8 cellular contexts compared by ENCODE assay signal in the genomic region with DNA sequence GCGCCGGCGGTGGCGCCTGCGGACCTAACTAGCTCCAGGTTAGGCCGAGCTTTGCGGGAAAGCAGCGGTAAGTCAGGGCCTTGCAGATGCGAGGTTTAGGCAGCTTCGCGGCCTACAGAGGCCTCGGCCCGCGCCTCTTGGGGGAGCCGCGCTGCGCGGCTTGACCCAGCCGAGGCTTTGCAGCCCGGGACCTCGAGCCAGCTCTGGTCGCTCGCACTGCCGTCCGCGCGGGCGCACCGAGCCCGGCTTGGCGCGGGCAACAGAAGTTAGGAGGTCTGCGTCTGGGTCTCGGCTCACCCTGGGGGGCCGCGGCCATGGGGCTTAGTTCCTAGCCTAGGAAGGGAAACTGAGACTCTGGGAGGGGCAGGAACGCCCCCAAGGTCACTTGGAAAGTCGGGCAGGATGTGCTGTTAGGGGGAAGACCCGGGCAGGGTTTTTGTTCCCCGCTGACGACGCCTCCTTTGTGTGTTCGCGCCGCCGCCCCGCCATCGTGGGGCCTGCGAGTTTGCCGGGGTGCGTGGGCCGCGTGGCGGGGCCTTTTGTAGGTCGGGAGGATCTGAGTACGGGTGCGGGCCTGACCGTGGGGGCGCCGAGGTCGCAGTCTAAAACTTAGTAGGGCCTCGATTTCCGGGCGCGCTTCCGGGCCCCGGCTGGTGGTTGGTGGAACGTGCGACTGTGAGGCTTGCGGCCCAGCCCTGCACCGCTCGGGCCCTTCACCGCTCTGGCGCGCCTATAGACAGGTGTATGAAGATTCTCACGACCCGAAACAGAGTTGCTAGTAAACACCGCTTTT. TPM values are rescaled to one million over a fixed set of nuclear protein-coding genes. Genes with fewer than 3 reads are reported as not detected.
A peak's percentile ranks its signal among the peaks of the same experiment; 100 is the strongest.
DNase-seq lines count a peak whose midpoint lies in the region; ATAC-seq and TF ChIP-seq lines count a peak whose summit lies in the region.

No MANE protein-coding gene starts in this region.

- intact Hi-C loops in thyroid gland (cut with DNase I) = no loop called here

- WGBS in thyroid gland, 2 donors = 0 to 1% methylated on average over 28 to 52 of the region's 78 CpGs

- H3K4me3 ChIP-seq in fibroblast of pulmonary artery (replicated peaks; ENCODE audit: low read depth, low read length) = peak overlapping the region; percentile 91
- H3K4me3 ChIP-seq in thyroid gland (replicated peaks in 1 of 3) = peak overlapping the region; percentile 52 to 96 (median 83)

- TF ChIP-seq CTCF in fibroblast of pulmonary artery (IDR thresholded peaks at IDR 0.05; ENCODE audit: low read length, missing control alignments) (no peak), osteocyte (IDR thresholded peaks at IDR 0.05) (no peak), thyroid gland (IDR thresholded peaks at IDR 0.05) (no peak)

- H3K9me3 ChIP-seq in thyroid gland = no peaks in the 10 kb centered on the region

- peaks cover 7 to 32% of the 10 kb centered on the region in 2 donors for H3K36me3 Mint-ChIP-seq in activated T-cell treated with anti-CD3 and anti-CD28 coated beads, Interleukin-2, amount 50 U/mL, for 72 hours (ENCODE audit: insufficient read depth in 2 of 2)
- H3K36me3 Mint-ChIP-seq in osteocyte (ENCODE audit: unreplicated experiment) = peaks cover 22% of the 10 kb centered on the region

- H3K9me3 Mint-ChIP-seq in activated T-cell treated with anti-CD3 and anti-CD28 coated beads, Interleukin-2, amount 50 U/mL, for 72 hours = no peaks in the 10 kb centered on the region
- no peaks in the 10 kb centered on the region for H3K9me3 Mint-ChIP-seq in osteocyte (ENCODE audit: unreplicated experiment)

- H3K4me3 Mint-ChIP-seq in activated T-cell treated with anti-CD3 and anti-CD28 coated beads, Interleukin-2, amount 50 U/mL, for 72 hours = peak overlapping the region; percentile 91 to 94
- peak overlapping the region; percentile 92 for H3K4me3 Mint-ChIP-seq in osteocyte (ENCODE audit: unreplicated experiment)

- DNase-seq in SIG-M5 treated with dmso at 0.1 percent for 504 hours (lab: John Stamatoyannopoulos, UW; ENCODE audit: unreplicated experiment) (peak; percentile 27), SIG-M5 (lab: John Stamatoyannopoulos, UW) (no peak), NOMO-1 (lab: John Stamatoyannopoulos, UW; ENCODE audit: unreplicated experiment in 2 of 2) (peak; percentile 32 to 46), fibroblast of pulmonary artery (ENCODE audit: low read depth) (no peak), osteocyte (ENCODE audit: extremely low spot score, unreplicated experiment) (no peak), thyroid gland (peak; percentile 44 to 50)
- DNase-seq in activated T-cell treated with anti-CD3 and anti-CD28 coated beads, Interleukin-2, amount 50 U/mL, for 72 hours = peak; percentile 83 to 87

- peak overlapping the region; percentile 91 for H3K27ac Mint-ChIP-seq in activated T-cell treated with anti-CD3 and anti-CD28 coated beads, Interleukin-2, amount 50 U/mL, for 72 hours
- H3K27ac Mint-ChIP-seq in osteocyte (ENCODE audit: unreplicated experiment) = peak overlapping the region; percentile 91

- no peaks in the 10 kb centered on the region for H3K36me3 ChIP-seq in thyroid gland

- TF ChIP-seq POLR2A in thyroid gland (IDR thresholded peaks at IDR 0.05) = no peak

- H3K27ac ChIP-seq in thyroid gland = peak overlapping the region; percentile 80 to 87 (median 80)

- peaks cover 58% of the 10 kb centered on the region for H3K4me1 Mint-ChIP-seq in activated T-cell treated with anti-CD3 and anti-CD28 coated beads, Interleukin-2, amount 50 U/mL, for 72 hours (ENCODE audit: low read depth)
- H3K4me1 Mint-ChIP-seq in osteocyte (ENCODE audit: unreplicated experiment) = peaks cover 32% of the 10 kb centered on the region

- peaks cover 19 to 22% of the 10 kb centered on the region in 2 donors for H3K4me1 ChIP-seq in thyroid gland

- ATAC-seq in HG02870 (IDR thresholded peaks at IDR 0.05; ENCODE audit: unreplicated experiment) = peak; percentile 43
- ATAC-seq in activated T-cell treated with anti-CD3 and anti-CD28 coated beads, Interleukin-2, amount 50 U/mL, for 72 hours (replicated peaks in 1 of 2) = peak; percentile 65 to 68

- no peaks in the 10 kb centered on the region for H3K27me3 Mint-ChIP-seq in activated T-cell treated with anti-CD3 and anti-CD28 coated beads, Interleukin-2, amount 50 U/mL, for 72 hours (ENCODE audit: low read depth)
- H3K27me3 Mint-ChIP-seq in osteocyte (ENCODE audit: unreplicated experiment) = no peaks in the 10 kb centered on the region

- H3K27me3 ChIP-seq in thyroid gland = no peaks in the 10 kb centered on the region

RNA-seq across cellular contexts. Expression of a gene that starts 0.5 kb away (rescaled TPM):
- 10 to 100 TPM; 86.3 to 97.0 TPM for total RNA-seq in activated T-cell treated with anti-CD3 and anti-CD28 coated beads, Interleukin-2, amount 50 U/mL, for 72 hours
- 57.6 and 63.4 TPM in 2 replicates for total RNA-seq in osteocyte
- total RNA-seq in thyroid gland = 10 to 100 TPM; 32.8 to 52.0 (median 43.0) TPM

RNA-seq across cellular contexts. Expression of a gene that starts 50.6 kb away (rescaled TPM):
- not detected for total RNA-seq in activated T-cell treated with anti-CD3 and anti-CD28 coated beads, Interleukin-2, amount 50 U/mL, for 72 hours
- total RNA-seq in osteocyte (not detected in 2 replicates), thyroid gland (1 to 10 TPM in 2 of 4 donors, under 1 TPM in 1, not detected in 1; 0.27 to 1.9 (median 1.1) TPM)

RNA-seq across cellular contexts. Expression of a gene that starts 50.9 kb away (rescaled TPM):
- 10 to 100 TPM; 14.4 to 24.4 TPM for total RNA-seq in activated T-cell treated with anti-CD3 and anti-CD28 coated beads, Interleukin-2, amount 50 U/mL, for 72 hours
- total RNA-seq in osteocyte (3.3 and 3.4 TPM in 2 replicates), thyroid gland (10 to 100 TPM in 3 of 4 donors, 1 to 10 TPM in 1; 8.9 to 19.1 (median 16.4) TPM)

Comparison
In these comparisons a context has a peak if more than half of its experiments do, and no peak if none do; other contexts are left out.
1. DNase-seq: peak in SIG-M5 treated with dmso at 0.1 percent for 504 hours (single experiment), NOMO-1 (2 of 2), activated T-cell treated with anti-CD3 and anti-CD28 coated beads, Interleukin-2, amount 50 U/mL, for 72 hours (2 of 2) and thyroid gland (2 of 2); none in SIG-M5 (single experiment), fibroblast of pulmonary artery (single experiment) and osteocyte (single experiment).